Comparison of ENCODE assay signal across 8 cellular contexts in the genomic region with DNA sequence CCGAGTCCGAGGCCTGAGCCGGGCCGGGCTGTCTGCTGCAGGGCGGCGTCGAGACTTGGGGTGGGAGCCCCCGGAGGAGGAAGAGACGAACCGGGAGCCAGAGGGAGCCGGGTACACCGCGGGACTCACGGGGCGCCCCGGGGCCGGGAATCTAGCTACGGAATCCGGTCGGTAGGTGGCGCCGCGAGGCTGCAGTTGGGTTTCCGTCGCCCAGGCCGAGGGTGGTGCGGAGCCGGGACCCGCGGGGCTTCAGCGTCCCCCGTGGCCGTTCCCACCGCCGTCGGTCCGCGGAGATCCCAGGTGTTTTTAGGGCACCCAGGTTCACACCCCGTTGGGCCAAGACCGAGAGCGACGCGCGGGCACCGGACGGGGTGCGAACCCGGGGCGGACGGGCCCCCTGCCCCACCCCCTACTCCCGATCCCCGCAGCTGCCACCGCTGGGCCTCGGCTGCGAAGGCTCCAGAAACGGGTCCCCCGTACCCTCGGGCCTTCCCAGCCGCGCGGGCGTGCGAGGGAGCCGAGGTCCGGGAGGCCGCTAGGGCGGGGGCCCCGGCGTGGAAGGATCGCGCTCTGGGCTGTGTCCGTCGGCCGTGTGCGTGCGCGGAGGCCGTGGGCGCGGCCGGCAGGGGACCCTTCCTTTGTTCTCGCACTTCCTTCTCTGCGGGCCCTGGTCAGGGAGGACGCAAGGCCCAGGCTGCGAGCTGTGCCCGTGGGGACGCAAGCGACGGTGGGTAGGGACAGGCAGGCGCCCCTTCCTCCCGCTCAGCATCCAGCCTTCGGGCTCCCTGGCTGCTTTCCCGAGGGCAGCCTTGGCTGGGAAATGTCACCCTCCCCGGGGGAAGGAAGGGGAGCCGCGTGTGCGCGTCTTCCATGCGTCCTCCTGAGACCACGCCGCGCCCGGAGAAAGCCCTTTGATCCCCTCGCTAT.
A peak's percentile ranks its signal among the peaks of the same experiment; 100 is the strongest.
DNase-seq lines count a peak whose midpoint lies in the region; ATAC-seq and TF ChIP-seq lines count a peak whose summit lies in the region.

No MANE protein-coding gene starts in this region.

- CTCF ChIA-PET in activated CD8-positive, alpha-beta T cell treated with anti-CD3 and anti-CD28 coated beads, Interleukin-2, amount 10 ng/mL, durations not matched to agents 7 days and 5 days (lab: Charles Lee), result interaction anchor here (0.5 to 2.1 kb wide), 56 partner anchors 8 to 1168 kb away, joined by 3 to 22 read pairs (median 4); a partner anchor contains a TSS

- H3K27ac Mint-ChIP-seq in activated CD8-positive, alpha-beta T cell treated with anti-CD3 and anti-CD28 coated beads, Interleukin-2, amount 10 ng/mL, durations not matched to agents 7 days and 5 days, result no peak overlapping the region
- no peak overlapping the region for H3K27ac Mint-ChIP-seq in memory B cell

- H3K36me3 Mint-ChIP-seq in activated CD8-positive, alpha-beta T cell treated with anti-CD3 and anti-CD28 coated beads, Interleukin-2, amount 10 ng/mL, durations not matched to agents 7 days and 5 days (ENCODE audit: low read depth), result no peaks in the 10 kb centered on the region
- peaks cover 4% of the 10 kb centered on the region for H3K36me3 Mint-ChIP-seq in memory B cell

- peaks cover 14% of the 10 kb centered on the region for H3K27me3 Mint-ChIP-seq in activated CD8-positive, alpha-beta T cell treated with anti-CD3 and anti-CD28 coated beads, Interleukin-2, amount 10 ng/mL, durations not matched to agents 7 days and 5 days (ENCODE audit: low read depth)
- H3K27me3 Mint-ChIP-seq in memory B cell, result peaks cover 25% of the 10 kb centered on the region

- H3K36me3 ChIP-seq in GM06990 (ENCODE audit: control insufficient read depth, insufficient read depth, low read length), result no peaks in the 10 kb centered on the region

- POLR2A ChIA-PET in activated CD8-positive, alpha-beta T cell treated with anti-CD3 and anti-CD28 coated beads, Interleukin-2, amount 10 ng/mL, durations not matched to agents 7 days and 5 days (lab: Charles Lee), result interaction anchor here (0.5 kb wide), 1 partner anchor 238 kb away, joined by 3 read pairs; no protein-coding TSS in a partner anchor

- H3K4me3 ChIP-seq in GM06990 (replicated peaks; ENCODE audit: low read depth, low read length), result peak overlapping the region; percentile 65

- TF ChIP-seq CTCF in GM06990 (IDR thresholded peaks at IDR 0.05; ENCODE audit: insufficient read depth, low read length, poor library complexity, severe bottlenecking), result peak; percentile 87

- H3K4me3 Mint-ChIP-seq in activated CD8-positive, alpha-beta T cell treated with anti-CD3 and anti-CD28 coated beads, Interleukin-2, amount 10 ng/mL, durations not matched to agents 7 days and 5 days, result peak overlapping the region; percentile 65
- H3K4me3 Mint-ChIP-seq in memory B cell, result peak overlapping the region; percentile 88

- H3K9me3 Mint-ChIP-seq in activated CD8-positive, alpha-beta T cell treated with anti-CD3 and anti-CD28 coated beads, Interleukin-2, amount 10 ng/mL, durations not matched to agents 7 days and 5 days (ENCODE audit: insufficient read depth), result no peaks in the 10 kb centered on the region
- no peaks in the 10 kb centered on the region for H3K9me3 Mint-ChIP-seq in memory B cell

- ATAC-seq in HG03064 (IDR thresholded peaks at IDR 0.05; ENCODE audit: low read depth, unreplicated experiment) (peak; percentile 61), memory B cell (ENCODE audit: low read depth) (peak; percentile 86), HG02623 (IDR thresholded peaks at IDR 0.05; ENCODE audit: unreplicated experiment) (no peak)
- peak; percentile 92 for ATAC-seq in activated CD8-positive, alpha-beta T cell treated with anti-CD3 and anti-CD28 coated beads, Interleukin-2, amount 10 ng/mL, durations not matched to agents 7 days and 5 days

- H3K4me1 Mint-ChIP-seq in activated CD8-positive, alpha-beta T cell treated with anti-CD3 and anti-CD28 coated beads, Interleukin-2, amount 10 ng/mL, durations not matched to agents 7 days and 5 days (ENCODE audit: low read depth), result peaks cover 16% of the 10 kb centered on the region
- H3K4me1 Mint-ChIP-seq in memory B cell, result peaks cover 12% of the 10 kb centered on the region

- no peaks in the 10 kb centered on the region; the same call in 1 of the 2 replicates for H3K27me3 ChIP-seq in GM06990 (replicated peaks; ENCODE audit: control insufficient read depth, insufficient read depth, low read length)

- DNase-seq in GM06990 (ENCODE audit: extremely low read depth, insufficient read length) (peak; percentile 72), NCI-H524 treated with DMSO at 0.1 percent for 48 hours (lab: John Stamatoyannopoulos, UW) (peak; percentile 21), memory B cell (ENCODE audit: low spot score in 2 of 2) (peak; percentile 70 to 91)
- peak; percentile 82 for DNase-seq in activated CD8-positive, alpha-beta T cell treated with anti-CD3 and anti-CD28 coated beads, Interleukin-2, amount 10 ng/mL, durations not matched to agents 7 days and 5 days
- DNase-seq in effector CD8-positive, alpha-beta T cell (lab: John Stamatoyannopoulos, UW), result peak; percentile 48
- peak; percentile 54 to 82 (median 64) for DNase-seq in stimulated activated CD4-positive, alpha-beta T cell treated with anti-CD3 and anti-CD28 coated beads, TNF-alpha, amount 100 ng/mL, for 48 hours (ENCODE audit: low read depth in 3 of 3)

Comparison
In these comparisons a context has a peak if more than half of its experiments do, and no peak if none do; other contexts are left out.
1. DNase-seq: peak in every context shown above with its lines; median percentile 82 in activated CD8-positive, alpha-beta T cell treated with anti-CD3 and anti-CD28 coated beads, Interleukin-2, amount 10 ng/mL, durations not matched to agents 7 days and 5 days; 80 in memory B cell; 72 in GM06990; 64 in stimulated activated CD4-positive, alpha-beta T cell treated with anti-CD3 and anti-CD28 coated beads, TNF-alpha, amount 100 ng/mL, for 48 hours; 48 in effector CD8-positive, alpha-beta T cell; 21 in NCI-H524 treated with DMSO at 0.1 percent for 48 hours.